ENCODE assay signal across 18 cellular contexts in the genomic region with DNA sequence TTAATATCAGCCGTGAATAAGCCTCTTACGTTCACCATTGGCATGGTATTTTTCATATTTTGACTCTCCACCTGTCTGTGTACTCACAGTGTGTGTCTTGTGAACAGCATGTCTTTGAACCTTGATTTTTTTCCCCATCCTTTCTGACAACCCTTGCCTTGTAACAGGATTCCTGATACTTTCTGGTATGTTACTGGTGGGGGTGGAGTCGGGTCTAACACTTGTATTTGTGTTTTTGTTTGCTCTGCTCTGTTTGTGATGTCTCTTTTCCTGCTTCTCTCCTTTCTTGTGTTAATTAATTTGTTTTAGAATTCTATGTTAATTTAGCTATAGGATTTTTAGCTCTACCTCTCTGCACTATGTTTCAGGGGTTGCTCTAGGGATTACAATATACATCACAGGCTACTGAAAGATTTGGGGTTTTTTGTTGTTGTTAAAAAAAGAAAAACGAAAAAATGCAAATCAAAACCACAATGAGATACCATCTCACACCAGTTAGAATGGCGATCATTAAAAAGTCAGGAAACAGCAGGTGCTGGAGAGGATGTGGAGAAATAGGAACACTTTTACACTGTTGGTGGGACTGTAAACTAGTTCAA.
DNase-seq lines count a peak whose midpoint lies in the region; ATAC-seq, FAIRE-seq and TF ChIP-seq lines count a peak whose summit lies in the region.
"Had no signal": no experiment of that assay in that cellular context is flagged by ENCODE, and none has a peak within 500 bp of the region (broad histone marks: within the 10 kb centered on the region; RNA-seq: fewer than 3 reads in every experiment).

No MANE protein-coding gene starts in this region.

- peak overlapping the region; percentile 37 for H3K27ac ChIP-seq in DND-41 (ENCODE audit: low read length)
- H3K27ac ChIP-seq in HUES6 (ENCODE audit: low read depth, low read length): peak overlapping the region; percentile 80

- FAIRE-seq in RCC 7860 (lab: Jason Lieb, UNC): no peak
- FAIRE-seq: GM19239 had no signal

- H3K4me3 ChIP-seq in DND-41 (ENCODE audit: low read depth in 1 of 2, low read length in 2 of 2): no peak overlapping the region
- H3K4me3 ChIP-seq in HUES6 (ENCODE audit: low read depth, low read length): peak overlapping the region; percentile 33

- H3K36me3 Mint-ChIP-seq in activated T-helper 17 cell treated with anti-CD3 and anti-CD28 coated beads, Interleukin-2, amount 50 U/mL, for 72 hours (ENCODE audit: low read depth): no peaks in the 10 kb centered on the region
- H3K36me3 Mint-ChIP-seq: CD14-positive monocyte had no signal

- no peak overlapping the region for H3K9ac ChIP-seq in DND-41 (ENCODE audit: low read depth, low read length)
- no peak overlapping the region for H3K9ac ChIP-seq in HUES6 (ENCODE audit: low read length)

- no peak overlapping the region for H2AFZ ChIP-seq in DND-41 (ENCODE audit: low read depth, low read length)

- TF ChIP-seq CTCF in DND-41 (IDR thresholded peaks at IDR 0.05; ENCODE audit: borderline replicate concordance, extremely low read depth, low read length, poor library complexity, severe bottlenecking): no peak

- no peak overlapping the region for H3K4me2 ChIP-seq in DND-41 (ENCODE audit: insufficient read depth, low read length)

- ATAC-seq in DND-41 (ENCODE audit: insufficient read depth, low read depth) (peak; percentile 44; the same call in 1 of the 3 replicates), HG02885 (IDR thresholded peaks at IDR 0.05; ENCODE audit: poor library complexity, unreplicated experiment) (no peak), GM21528 (IDR thresholded peaks at IDR 0.05; ENCODE audit: low FRiP score, unreplicated experiment) (no peak)
- ATAC-seq in activated T-helper 17 cell treated with anti-CD3 and anti-CD28 coated beads, Interleukin-2, amount 50 U/mL, for 72 hours (replicated peaks): peak; percentile 26
- ATAC-seq: HCT116, Panc1, Right ventricle myocardium inferior had no signal

- no peaks in the 10 kb centered on the region for H3K9me3 ChIP-seq in DND-41 (ENCODE audit: insufficient read depth, low read length, severe bottlenecking)
- peaks cover 9% of the 10 kb centered on the region; the same call in 1 of the 2 replicates for H3K9me3 ChIP-seq in HUES6 (ENCODE audit: control insufficient read depth, insufficient read depth, low read depth, low read length)

- H3K4me3 Mint-ChIP-seq in activated T-helper 17 cell treated with anti-CD3 and anti-CD28 coated beads, Interleukin-2, amount 50 U/mL, for 72 hours: no peak overlapping the region
- H3K4me3 Mint-ChIP-seq: CD14-positive monocyte had no signal

- H3K9me3 Mint-ChIP-seq in activated T-helper 17 cell treated with anti-CD3 and anti-CD28 coated beads, Interleukin-2, amount 50 U/mL, for 72 hours: no peaks in the 10 kb centered on the region

- H3K27me3 Mint-ChIP-seq in activated T-helper 17 cell treated with anti-CD3 and anti-CD28 coated beads, Interleukin-2, amount 50 U/mL, for 72 hours: peaks cover 5% of the 10 kb centered on the region

- no peaks in the 10 kb centered on the region for H3K36me3 ChIP-seq in DND-41 (ENCODE audit: insufficient read depth, low read length)
- H3K36me3 ChIP-seq in HUES6 (ENCODE audit: control insufficient read depth, insufficient read depth, low read length): no peaks in the 10 kb centered on the region

- no peak overlapping the region for H3K27ac Mint-ChIP-seq in activated T-helper 17 cell treated with anti-CD3 and anti-CD28 coated beads, Interleukin-2, amount 50 U/mL, for 72 hours
- H3K27ac Mint-ChIP-seq: CD14-positive monocyte had no signal

- H3K27me3 ChIP-seq in DND-41 (ENCODE audit: insufficient read depth, low read length, poor library complexity) (no peaks in the 10 kb centered on the region), HUES6 (ENCODE audit: control insufficient read depth, insufficient read depth, low read length) (no peaks in the 10 kb centered on the region; the same call in 1 of the 2 replicates)

- H3K4me1 ChIP-seq in DND-41 (ENCODE audit: insufficient read depth, low read length): peaks cover 15% of the 10 kb centered on the region
- H3K4me1 ChIP-seq in HUES6 (ENCODE audit: control insufficient read depth, insufficient read depth, low read length): peaks cover 48% of the 10 kb centered on the region

- no peaks in the 10 kb centered on the region for H3K4me1 Mint-ChIP-seq in activated T-helper 17 cell treated with anti-CD3 and anti-CD28 coated beads, Interleukin-2, amount 50 U/mL, for 72 hours
- H3K4me1 Mint-ChIP-seq: CD14-positive monocyte had no signal

- no peaks in the 10 kb centered on the region for H3K79me2 ChIP-seq in DND-41 (ENCODE audit: insufficient read depth, low read length)

- H4K20me1 ChIP-seq in DND-41 (ENCODE audit: insufficient read depth, low read length): no peaks in the 10 kb centered on the region

- no peak for DNase-seq in DND-41
- DNase-seq in iPS-NIHi11 (ENCODE audit: low spot score): peak; percentile 40
- no peak for DNase-seq in RCC 7860 (ENCODE audit: low spot score)
- DNase-seq: DMS153, Karpas-422, NCI-H1105, NCI-H1694, NCI-H510A treated with DMSO at 0.1 percent for 48 hours, NCI-H82 had no signal

Comparison
In these comparisons a context has a peak if more than half of its experiments do, and no peak if none do; other contexts are left out.
1. ATAC-seq: peak in DND-41 (single experiment) and activated T-helper 17 cell treated with anti-CD3 and anti-CD28 coated beads, Interleukin-2, amount 50 U/mL, for 72 hours (single experiment); none in HG02885 (single experiment) and GM21528 (single experiment).